1 cellular context compared by ENCODE assay signal in the genomic region with DNA sequence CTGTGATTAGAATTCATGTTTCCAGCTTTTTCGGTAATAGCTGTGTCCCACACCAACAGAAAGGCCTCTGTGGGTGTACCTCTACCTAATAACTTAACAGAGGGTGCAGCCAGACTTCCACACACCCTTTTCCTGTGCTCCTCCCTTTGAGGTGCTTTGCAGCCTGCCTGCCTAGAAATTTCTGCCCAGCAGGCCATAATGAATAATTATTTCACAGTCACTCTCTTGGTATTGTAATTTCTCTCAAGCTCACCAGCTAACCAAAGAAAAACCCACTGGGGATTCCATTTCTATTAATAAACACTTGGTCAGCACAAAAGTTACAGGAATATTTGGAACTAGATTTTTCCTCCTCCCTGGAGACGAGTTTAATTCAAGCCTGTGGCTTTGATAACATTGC.
TF ChIP-seq lines count a peak whose summit lies in the region.

No MANE protein-coding gene starts in this region.

TF ChIP-seq in K562, 482 proteins besides CTCF, POLR2A, EP300 and RAD21:
- no peak for TF ChIP-seq POLR2H (tag; IDR thresholded peaks at IDR 0.05; ENCODE audit: low read depth)
- no peak for TF ChIP-seq ILK (tag; IDR thresholded peaks at IDR 0.05; ENCODE audit: borderline replicate concordance, low read depth)
- 0 out of 2 replicates have a peak, but pooled peaks have one; percentile 26 for TF ChIP-seq ZKSCAN8 (CRISPR knock-in tag; IDR thresholded peaks at IDR 0.05)
- peak; percentile 81 for TF ChIP-seq ZNF316 (IDR thresholded peaks at IDR 0.05)
- peak; percentile 60; the same call in 1 of the 2 replicates for TF ChIP-seq C11orf30 (IDR thresholded peaks at IDR 0.05; ENCODE audit: low read depth)
TF ChIP-seq in K562: peak in this region for 3.
